In genomic region chr14:50659327-50659974, GRCh38 we compare ENCODE assay signal across 16 cellular contexts. TPM values are rescaled to one million over a fixed set of nuclear protein-coding genes. Genes with fewer than 3 reads are reported as not detected.
A peak's percentile ranks its signal among the peaks of the same experiment; 100 is the strongest.
DNase-seq lines count a peak whose midpoint lies in the region; ATAC-seq, FAIRE-seq and TF ChIP-seq lines count a peak whose summit lies in the region.
"Had no signal": no experiment of that assay in that cellular context is flagged by ENCODE, and none has a peak within 500 bp of the region (broad histone marks: within the 10 kb centered on the region; RNA-seq: fewer than 3 reads in every experiment).

No MANE protein-coding gene starts in this region.

- H3K27me3 ChIP-seq in A673 (replicated peaks; ENCODE audit: insufficient read depth, low read depth, low read length, poor library complexity) (no peaks in the 10 kb centered on the region), bronchial epithelial cell (ENCODE audit: control insufficient read depth, insufficient read depth, low read length) (no peaks in the 10 kb centered on the region), neuronal stem cell (ENCODE audit: control insufficient read depth in 3 of 3, insufficient read depth in 3 of 3, low read depth in 1 of 3, low read length in 3 of 3) (no peaks in the 10 kb centered on the region)
- H3K27me3 ChIP-seq: MG63, neural progenitor cell had no signal

- intact Hi-C loops in A673 (cut with micrococcal nuclease; ENCODE audit: unreplicated experiment): no loop called here

- H3K14ac ChIP-seq in neuronal stem cell (ENCODE audit: low read length): no peak overlapping the region

- TF ChIP-seq CTCF in A673 (conservative IDR thresholded peaks at IDR 0.05; ENCODE audit: low read depth, low read length) (no peak), bronchial epithelial cell (IDR thresholded peaks at IDR 0.05; ENCODE audit: insufficient read depth, low read length, severe bottlenecking) (no peak), osteocyte (IDR thresholded peaks at IDR 0.05) (no peak), nephron progenitor cell (IDR thresholded peaks at IDR 0.05) (no peak)

- no TSS peak for BruUV-seq in A673 (replicated peaks; lab: Mats Ljungman, UMichigan)

- no peak overlapping the region for H4K8ac ChIP-seq in neuronal stem cell (ENCODE audit: low read depth, low read length)

- no peak for FAIRE-seq in bronchial epithelial cell (lab: Jason Lieb, UNC)

- no peak overlapping the region for H3K18ac ChIP-seq in neuronal stem cell (ENCODE audit: low read length)

- H3K27me3 Mint-ChIP-seq in osteocyte (ENCODE audit: unreplicated experiment) (no peaks in the 10 kb centered on the region), nephron progenitor cell (ENCODE audit: low read depth, poor library complexity) (peaks cover 4% of the 10 kb centered on the region)

- H2BK5ac ChIP-seq in neuronal stem cell (ENCODE audit: low read length): no peak overlapping the region

- H3K36me3 ChIP-seq in A673 (ENCODE audit: insufficient read depth, low read length, poor library complexity, severe bottlenecking): peaks cover 5% of the 10 kb centered on the region
- H3K36me3 ChIP-seq in bronchial epithelial cell (ENCODE audit: control insufficient read depth, insufficient read depth, low read length): no peaks in the 10 kb centered on the region
- H3K36me3 ChIP-seq in neuronal stem cell (replicated peaks in 1 of 2; ENCODE audit: control insufficient read depth in 2 of 2, insufficient read depth in 2 of 2, low read length in 2 of 2): peaks cover 4 to 39% of the 10 kb centered on the region in 2 donors
- H3K36me3 ChIP-seq: neural progenitor cell had no signal

- POLR2A ChIA-PET in A673 (lab: Charles Lee; ENCODE audit: low non-redundant PET): no interaction called here

- no CpG with 5 or more reads among the region's 6 CpGs for WGBS in neuronal stem cell (ENCODE audit: extremely low coverage in 2 of 2, insufficient read length in 2 of 2, insufficient replicate concordance in 1 of 2), 2 donors

- H3K9me3 Mint-ChIP-seq in osteocyte (ENCODE audit: unreplicated experiment): no peaks in the 10 kb centered on the region
- peaks cover 25% of the 10 kb centered on the region for H3K9me3 Mint-ChIP-seq in nephron progenitor cell
- H3K9me3 Mint-ChIP-seq: activated T-helper 1 cell treated with anti-CD3 and anti-CD28 coated beads, Interleukin-12 subunit alpha, Interleukin-12 subunit beta, Interleukin-2, Interleukin-4 antibody, amounts not matched to agents 30 ng/mL and 10 ng/mL and 1 ng/mL, durations not matched to agents 14 hours and 24 hours and 36 hours; neural progenitor cell had no signal

- H3K4me2 ChIP-seq in neuronal stem cell (ENCODE audit: insufficient read depth, low read length, poor library complexity, severe bottlenecking): no peak overlapping the region

- no peak overlapping the region for H3K23ac ChIP-seq in neuronal stem cell (ENCODE audit: low read depth, low read length, poor library complexity)

- no peak overlapping the region for H2BK120ac ChIP-seq in neuronal stem cell (ENCODE audit: low read depth, low read length)

- H3K4me1 Mint-ChIP-seq in osteocyte (ENCODE audit: unreplicated experiment): peaks cover 68% of the 10 kb centered on the region
- peaks cover 10% of the 10 kb centered on the region for H3K4me1 Mint-ChIP-seq in nephron progenitor cell

- H3K9me3 ChIP-seq in A673 (ENCODE audit: low read depth, low read length, poor library complexity, severe bottlenecking) (no peaks in the 10 kb centered on the region), neuronal stem cell (replicated peaks in 1 of 2; ENCODE audit: control insufficient read depth in 2 of 2, insufficient read depth in 1 of 2, low read depth in 1 of 2, low read length in 2 of 2) (peaks cover 0 to 14% of the 10 kb centered on the region in 2 donors)
- H3K9me3 ChIP-seq: MG63 had no signal

- CTCF ChIA-PET in A673 (lab: Charles Lee): no interaction called here

- H2BK12ac ChIP-seq in neuronal stem cell (ENCODE audit: low read length): no peak overlapping the region

- H2BK15ac ChIP-seq in neuronal stem cell (ENCODE audit: low read length): no peak overlapping the region

- H3K9ac ChIP-seq in neuronal stem cell (ENCODE audit: low read depth, low read length, poor library complexity): no peak overlapping the region
- H3K9ac ChIP-seq: neural progenitor cell had no signal

- H3K4me1 ChIP-seq in A673 (ENCODE audit: insufficient read depth, low read length, poor library complexity, severe bottlenecking) (peaks cover 29% of the 10 kb centered on the region), neuronal stem cell (ENCODE audit: control insufficient read depth in 2 of 2, insufficient read depth in 1 of 2, low read depth in 1 of 2, low read length in 2 of 2) (peaks cover 0 to 7% of the 10 kb centered on the region in 2 donors)

- H3K27ac ChIP-seq in A673 (ENCODE audit: low read depth, low read length, poor library complexity, severe bottlenecking): peak overlapping the region; percentile 83
- no peak overlapping the region for H3K27ac ChIP-seq in neuronal stem cell (replicated peaks; ENCODE audit: low read length)
- H3K27ac ChIP-seq: neural progenitor cell, PC-9 had no signal

- H2AK5ac ChIP-seq in neuronal stem cell (ENCODE audit: low read depth, low read length): no peak overlapping the region

- H2AFZ ChIP-seq in neuronal stem cell (ENCODE audit: low read length): no peak overlapping the region
- H2AFZ ChIP-seq: neural progenitor cell, PC-9 had no signal

- H3K4me3 Mint-ChIP-seq in osteocyte (ENCODE audit: unreplicated experiment) (no peak overlapping the region), nephron progenitor cell (no peak overlapping the region)
- H3K4me3 Mint-ChIP-seq: activated T-helper 1 cell treated with anti-CD3 and anti-CD28 coated beads, Interleukin-12 subunit alpha, Interleukin-12 subunit beta, Interleukin-2, Interleukin-4 antibody, amounts not matched to agents 30 ng/mL and 10 ng/mL and 1 ng/mL, durations not matched to agents 14 hours and 24 hours and 36 hours; neural progenitor cell had no signal

- DNase-seq in A673 (ENCODE audit: low spot score) (peak; percentile 86), H4 (ENCODE audit: low spot score) (peak; percentile 11), bronchial epithelial cell (ENCODE audit: low read depth) (peak; percentile 10), osteocyte (ENCODE audit: extremely low spot score, unreplicated experiment) (no peak), neuronal stem cell (ENCODE audit: low spot score) (no peak), nephron progenitor cell (no peak), foreskin melanocyte (no peak)
- DNase-seq: DMS153; MG63; NCI-H1930; NCI-H510A treated with DMSO at 0.1 percent for 48 hours; PC-9; stimulated activated naive CD4-positive, alpha-beta T cell had no signal

- peaks cover 1% of the 10 kb centered on the region for H3K79me1 ChIP-seq in neuronal stem cell (ENCODE audit: low read depth, low read length)

- H3K36me3 Mint-ChIP-seq in osteocyte (ENCODE audit: unreplicated experiment) (peaks cover 40% of the 10 kb centered on the region), nephron progenitor cell (ENCODE audit: low read depth) (peaks cover 76% of the 10 kb centered on the region)

- no peak overlapping the region for H3K4me3 ChIP-seq in A673 (ENCODE audit: low read depth, low read length, poor library complexity, severe bottlenecking)
- no peak overlapping the region for H3K4me3 ChIP-seq in bronchial epithelial cell (ENCODE audit: low read depth, low read length)
- H3K4me3 ChIP-seq in neuronal stem cell (ENCODE audit: low read length in 2 of 2): no peak overlapping the region
- H3K4me3 ChIP-seq: MG63, neural progenitor cell, PC-9 had no signal

- ATAC-seq in GM21825 (IDR thresholded peaks at IDR 0.05; ENCODE audit: unreplicated experiment): no peak

- no peak overlapping the region for H4K91ac ChIP-seq in neuronal stem cell (ENCODE audit: low read depth, low read length, poor library complexity)

- peak overlapping the region; percentile 96 for H3K27ac Mint-ChIP-seq in osteocyte (ENCODE audit: unreplicated experiment)
- H3K27ac Mint-ChIP-seq in nephron progenitor cell: no peak overlapping the region
- H3K27ac Mint-ChIP-seq: activated T-helper 1 cell treated with anti-CD3 and anti-CD28 coated beads, Interleukin-12 subunit alpha, Interleukin-12 subunit beta, Interleukin-2, Interleukin-4 antibody, amounts not matched to agents 30 ng/mL and 10 ng/mL and 1 ng/mL, durations not matched to agents 14 hours and 24 hours and 36 hours; neural progenitor cell had no signal

- no peak overlapping the region for H3K4ac ChIP-seq in neuronal stem cell (ENCODE audit: low read length)

RNA-seq across cellular contexts. Expression of gene SAV1, which starts 8.7 kb away (rescaled TPM):
- total RNA-seq in A673 (2021) (35.2 and 36.5 TPM in 2 replicates), bronchial epithelial cell (26.9 and 28.7 TPM in 2 replicates), osteocyte (47.9 and 48.4 TPM in 2 replicates)
- 19.4 and 29.1 TPM in 2 replicates for total RNA-seq in H4 (2014; rRNA removed; shearing (Covaris generic))
- 29.2 TPM for polyA plus RNA-seq in neuronal stem cell (2013, experiment 1 of 2)
- polyA plus RNA-seq in neuronal stem cell (2013, experiment 2 of 2): 30.1 TPM

Comparison
In these comparisons a context has a peak if more than half of its experiments do, and no peak if none do; other contexts are left out.
1. DNase-seq: peak in A673 (single experiment), H4 (single experiment) and bronchial epithelial cell (single experiment); none in osteocyte (single experiment), neuronal stem cell (single experiment), nephron progenitor cell (single experiment) and foreskin melanocyte (single experiment).